Comparison of ENCODE assay signal across 10 cellular contexts in genomic region chr17:7042507-7043194, GRCh38. TPM values are rescaled to one million over a fixed set of nuclear protein-coding genes. Genes with fewer than 3 reads are reported as not detected.
DNase-seq lines count a peak whose midpoint lies in the region; ATAC-seq lines count a peak whose summit lies in the region.
"Had no signal": no experiment of that assay in that cellular context is flagged by ENCODE, and none has a peak within 500 bp of the region (broad histone marks: within the 10 kb centered on the region; RNA-seq: fewer than 3 reads in every experiment).

No MANE protein-coding gene starts in this region.

- H3K4me3 ChIP-seq in ACC112 (ENCODE audit: low read depth, low read length), result peak overlapping the region; percentile 72
- no peak overlapping the region for H3K4me3 ChIP-seq in HAP-1

- H3K79me2 ChIP-seq in ACC112 (ENCODE audit: control insufficient read depth, insufficient read depth, low read length, unreplicated experiment), result no peaks in the 10 kb centered on the region

- peak overlapping the region; percentile 74 to 80 for H3K27ac Mint-ChIP-seq in T-cell
- peak overlapping the region; percentile 67 to 68 for H3K27ac Mint-ChIP-seq in natural killer cell treated with Interleukin-12 subunit alpha and Interleukin-12 subunit beta and Interleukin-15 and Interleukin-18, amount 100 ng/mL, for 72 hours

- CTCF ChIA-PET in T-cell (lab: Charles Lee), result interaction anchor here in 1 of 2 donors (0.6 to 1.0 kb wide), 2 partner anchors 17 to 239 kb away, joined by 5 read pairs; partner anchors contain the start of gene SLC2A4

- peak overlapping the region; percentile 20 for H2AFZ ChIP-seq in ACC112 (ENCODE audit: low read length, unreplicated experiment)

- H3K36me3 ChIP-seq in ACC112 (ENCODE audit: insufficient read depth, low read length) (no peaks in the 10 kb centered on the region), HAP-1 (replicated peaks) (0 out of 2 replicates have a peak, but pooled peaks cover 2% of the 10 kb centered on the region)

- no peaks in the 10 kb centered on the region for H3K27me3 Mint-ChIP-seq in T-cell
- peaks cover 0 to 2% of the 10 kb centered on the region in 2 donors for H3K27me3 Mint-ChIP-seq in natural killer cell treated with Interleukin-12 subunit alpha and Interleukin-12 subunit beta and Interleukin-15 and Interleukin-18, amount 100 ng/mL, for 72 hours

- peaks cover 46 to 56% (median 47%) of the 10 kb centered on the region in 3 donors for H3K4me1 Mint-ChIP-seq in T-cell
- H3K4me1 Mint-ChIP-seq in natural killer cell treated with Interleukin-12 subunit alpha and Interleukin-12 subunit beta and Interleukin-15 and Interleukin-18, amount 100 ng/mL, for 72 hours (ENCODE audit: low read depth in 2 of 2), result peaks cover 32 to 42% of the 10 kb centered on the region in 2 donors

- POLR2A ChIA-PET in T-cell (lab: Charles Lee), result no interaction called here

- in situ Hi-C loops in HAP-1 (cut with MboI; ENCODE audit: low sequenced_read_pairs), result loop anchor here (10.0 kb wide), 1 partner anchor 142 kb away; no protein-coding TSS in a partner anchor

- H3K4me3 Mint-ChIP-seq in T-cell, result peak overlapping the region; percentile 65 to 79 (median 74)
- H3K4me3 Mint-ChIP-seq in natural killer cell treated with Interleukin-12 subunit alpha and Interleukin-12 subunit beta and Interleukin-15 and Interleukin-18, amount 100 ng/mL, for 72 hours, result peak overlapping the region; percentile 77

- H3K9me3 ChIP-seq in HAP-1, result no peaks in the 10 kb centered on the region

- ATAC-seq in T-cell (replicated peaks in 1 of 4), result peak; percentile 31 to 38 (median 32)
- peak; percentile 51 to 62 for ATAC-seq in natural killer cell treated with Interleukin-12 subunit alpha and Interleukin-12 subunit beta and Interleukin-15 and Interleukin-18, amount 100 ng/mL, for 72 hours
- no peak for ATAC-seq in HG03196 (IDR thresholded peaks at IDR 0.05; ENCODE audit: unreplicated experiment)
- no peak for ATAC-seq in GM19463 (IDR thresholded peaks at IDR 0.05; ENCODE audit: unreplicated experiment)

- no peak overlapping the region for H3K27ac ChIP-seq in ACC112 (ENCODE audit: low read depth, low read length)

- H3K4me1 ChIP-seq in ACC112 (ENCODE audit: control insufficient read depth, insufficient read depth, low read length, unreplicated experiment) (peaks cover 10% of the 10 kb centered on the region), HAP-1 (no peaks in the 10 kb centered on the region; the same call in 1 of the 2 replicates)

- DNase-seq in T-cell, result peak in 31 of 34 experiments; percentile 13 to 64 (median 45)
- DNase-seq in ecto neural progenitor cell (ENCODE audit: low spot score), result peak; percentile 74
- DNase-seq in natural killer cell treated with Interleukin-12 subunit alpha and Interleukin-12 subunit beta and Interleukin-15 and Interleukin-18, amount 100 ng/mL, for 72 hours (ENCODE audit: low spot score), result no peak
- no peak for DNase-seq in NCI-H2107 treated with DMSO at 0.1 percent for 48 hours (lab: John Stamatoyannopoulos, UW; ENCODE audit: unreplicated experiment)
- no peak for DNase-seq in HAP-1 (ENCODE audit: low spot score in 2 of 2)

- no peaks in the 10 kb centered on the region for H3K36me3 Mint-ChIP-seq in T-cell
- no peaks in the 10 kb centered on the region for H3K36me3 Mint-ChIP-seq in natural killer cell treated with Interleukin-12 subunit alpha and Interleukin-12 subunit beta and Interleukin-15 and Interleukin-18, amount 100 ng/mL, for 72 hours

- H3K27me3 ChIP-seq in ACC112 (ENCODE audit: insufficient read depth, low read length), result peaks cover 3% of the 10 kb centered on the region; the same call in 1 of the 2 replicates
- H3K27me3 ChIP-seq in HAP-1 (ENCODE audit: low read depth), result no peaks in the 10 kb centered on the region

- no peaks in the 10 kb centered on the region for H3K9me3 Mint-ChIP-seq in T-cell
- H3K9me3 Mint-ChIP-seq in natural killer cell treated with Interleukin-12 subunit alpha and Interleukin-12 subunit beta and Interleukin-15 and Interleukin-18, amount 100 ng/mL, for 72 hours, result no peaks in the 10 kb centered on the region

RNA-seq across cellular contexts. Expression of gene SLC16A11, which starts 1.2 kb away (rescaled TPM):
- 1 to 10 TPM; 1.4 to 2.2 (median 1.8) TPM for total RNA-seq in T-cell
- total RNA-seq in natural killer cell treated with Interleukin-12 subunit alpha and Interleukin-12 subunit beta and Interleukin-15 and Interleukin-18, amount 100 ng/mL, for 72 hours, result 1 to 10 TPM; 1.2 to 1.7 TPM
- total RNA-seq: Daoy, RPMI7951 had no signal

RNA-seq across cellular contexts. Expression of gene SLC16A13, which starts 6.8 kb away (rescaled TPM):
- total RNA-seq in T-cell, result 10 to 100 TPM in 3 of 5 donors, 1 to 10 TPM in 2; 3.8 to 17.6 (median 15.4) TPM
- 10 to 100 TPM; 11.7 to 19.1 TPM for total RNA-seq in natural killer cell treated with Interleukin-12 subunit alpha and Interleukin-12 subunit beta and Interleukin-15 and Interleukin-18, amount 100 ng/mL, for 72 hours

RNA-seq across cellular contexts. Expression of gene BCL6B, which starts 19.8 kb away (rescaled TPM):
- total RNA-seq in T-cell, result under 1 TPM in 1 of 5 donors, not detected in 4; 0.53 TPM
- 1 to 10 TPM in 1 of 2 donors, under 1 TPM in 1; 0.73 to 1.1 TPM for total RNA-seq in natural killer cell treated with Interleukin-12 subunit alpha and Interleukin-12 subunit beta and Interleukin-15 and Interleukin-18, amount 100 ng/mL, for 72 hours
- total RNA-seq: Daoy, RPMI7951 had no signal

RNA-seq across cellular contexts. Expression of gene RNASEK, which starts 30.2 kb away (rescaled TPM):
- 100 to 1,000 TPM in 4 of 5 donors, 10 to 100 TPM in 1; 98.3 to 160 (median 133) TPM for total RNA-seq in T-cell
- total RNA-seq in natural killer cell treated with Interleukin-12 subunit alpha and Interleukin-12 subunit beta and Interleukin-15 and Interleukin-18, amount 100 ng/mL, for 72 hours, result 100 to 1,000 TPM; 206 to 224 TPM

RNA-seq across cellular contexts. Expression of gene CLEC10A, which starts 37.4 kb away (rescaled TPM):
- total RNA-seq in T-cell, result not detected
- total RNA-seq in natural killer cell treated with Interleukin-12 subunit alpha and Interleukin-12 subunit beta and Interleukin-15 and Interleukin-18, amount 100 ng/mL, for 72 hours, result not detected
- total RNA-seq: Daoy, RPMI7951 had no signal

Comparison
In these comparisons a context has a peak if more than half of its experiments do, and no peak if none do; other contexts are left out.
1. ATAC-seq: peak in T-cell (4 of 4) and natural killer cell treated with Interleukin-12 subunit alpha and Interleukin-12 subunit beta and Interleukin-15 and Interleukin-18, amount 100 ng/mL, for 72 hours (2 of 2); none in HG03196 (single experiment) and GM19463 (single experiment).
2. DNase-seq: peak in T-cell (31 of 34) and ecto neural progenitor cell (single experiment); none in natural killer cell treated with Interleukin-12 subunit alpha and Interleukin-12 subunit beta and Interleukin-15 and Interleukin-18, amount 100 ng/mL, for 72 hours (single experiment), NCI-H2107 treated with DMSO at 0.1 percent for 48 hours (single experiment) and HAP-1 (0 of 2).